Comparison of ENCODE assay signal across 8 cellular contexts in the genomic region with DNA sequence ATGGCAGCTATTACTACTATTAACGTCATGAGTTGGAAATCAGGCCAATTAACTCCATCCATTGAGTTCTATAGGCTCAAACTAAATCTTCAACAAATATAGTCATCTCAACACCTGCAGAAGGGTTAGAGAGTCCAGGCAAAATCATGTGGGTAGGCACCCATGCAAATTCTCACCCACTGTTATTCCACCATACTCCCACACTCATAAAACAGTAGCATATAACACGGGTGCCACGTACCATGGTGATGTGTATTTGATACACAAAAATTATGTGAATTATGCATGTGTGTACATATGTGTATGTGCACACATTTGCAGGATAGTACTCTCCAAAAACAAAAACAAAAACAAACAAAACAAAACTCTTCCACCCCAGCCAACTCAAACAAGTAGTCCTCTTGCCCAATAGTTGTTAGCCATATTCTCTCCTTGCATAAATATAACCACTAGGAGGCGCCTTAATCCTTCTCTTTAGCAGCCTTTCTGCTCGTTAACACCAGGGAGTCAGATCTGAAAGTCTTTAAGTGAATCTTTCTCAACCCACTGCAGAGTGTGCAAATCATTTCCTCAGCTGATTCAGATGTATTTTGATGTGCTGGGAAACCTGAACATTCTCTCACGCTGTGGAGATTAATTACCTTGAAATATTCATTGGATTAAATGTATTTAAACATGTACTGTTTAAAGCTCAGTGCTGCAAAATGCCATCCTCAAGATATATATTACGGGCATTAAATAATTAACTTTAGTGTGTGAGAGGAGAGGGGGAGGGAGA. TPM values are rescaled to one million over a fixed set of nuclear protein-coding genes. Genes with fewer than 3 reads are reported as not detected.
A peak's percentile ranks its signal among the peaks of the same experiment; 100 is the strongest.
DNase-seq lines count a peak whose midpoint lies in the region; ATAC-seq and TF ChIP-seq lines count a peak whose summit lies in the region.
"Had no signal": no experiment of that assay in that cellular context is flagged by ENCODE, and none has a peak within 500 bp of the region (broad histone marks: within the 10 kb centered on the region; RNA-seq: fewer than 3 reads in every experiment).

No MANE protein-coding gene starts in this region.

- H3K9ac ChIP-seq in PC-3 (ENCODE audit: low read length) (no peak overlapping the region), colonic mucosa (ENCODE audit: low read depth in 2 of 2, low read length in 2 of 2) (no peak overlapping the region), liver (ENCODE audit: low read depth in 1 of 2, low read length in 2 of 2) (no peak overlapping the region)

- TF ChIP-seq CTCF in GM10248 (IDR thresholded peaks at IDR 0.05; ENCODE audit: control extremely low read depth, extremely low read depth, low read depth, missing control alignments) (peak; percentile 70), GM23338 (conservative IDR thresholded peaks at IDR 0.05; ENCODE audit: low read depth in 2 of 2) (peak; percentile 85 to 94), PC-3 (conservative IDR thresholded peaks at IDR 0.05; ENCODE audit: low read depth, low read length) (peak; percentile 82), colonic mucosa (IDR thresholded peaks at IDR 0.05) (peak; percentile 69), liver (IDR thresholded peaks at IDR 0.05; ENCODE audit: low read depth, low read length, missing input control) (peak; percentile 87), uterus (IDR thresholded peaks at IDR 0.05) (peak; percentile 76 to 91 (median 82))

- H3K4me3 ChIP-seq in GM23338 (no peak overlapping the region), PC-3 (ENCODE audit: low read length) (no peak overlapping the region), colonic mucosa (no peak overlapping the region), liver (ENCODE audit: low read depth in 1 of 3, low read length in 3 of 3) (no peak overlapping the region), uterus (no peak overlapping the region)

- TF ChIP-seq RAD21 in liver (IDR thresholded peaks at IDR 0.05) = peak; percentile 98 to 99

- no peaks in the 10 kb centered on the region for H3F3A ChIP-seq in GM23338 (replicated peaks; ENCODE audit: low read depth)
- no peaks in the 10 kb centered on the region for H3F3A ChIP-seq in PC-3 (ENCODE audit: low read length, unreplicated experiment)

- H3K4me1 ChIP-seq in GM23338 (ENCODE audit: insufficient read depth) (no peaks in the 10 kb centered on the region), PC-3 (ENCODE audit: insufficient read depth, low read length) (no peaks in the 10 kb centered on the region), colonic mucosa (no peaks in the 10 kb centered on the region), liver (ENCODE audit: control insufficient read depth in 4 of 4, insufficient read depth in 4 of 4, low read length in 3 of 4) (peaks cover 0 to 2% (median 0%) of the 10 kb centered on the region in 4 donors), uterus (no peaks in the 10 kb centered on the region)

- POLR2A ChIA-PET in GM10248 (lab: Yijun Ruan, JAX) = interaction anchor here (0.6 kb wide), 1 partner anchor 808 kb away, joined by 7 read pairs; no protein-coding TSS in a partner anchor
- POLR2A ChIA-PET in PC-3 (lab: Charles Lee; ENCODE audit: unreplicated experiment) = no interaction called here

- H3K27ac ChIP-seq in GM23338 (ENCODE audit: low read depth) = no peak overlapping the region
- H3K27ac ChIP-seq in PC-3 (ENCODE audit: low read length) = no peak overlapping the region
- H3K27ac ChIP-seq in colonic mucosa = no peak overlapping the region
- H3K27ac ChIP-seq in liver (ENCODE audit: low read depth in 1 of 2, low read length in 2 of 2) = no peak overlapping the region
- H3K27ac ChIP-seq in uterus = no peak overlapping the region

- CTCF ChIA-PET in GM10248 (lab: Yijun Ruan, JAX) (interaction anchor here (0.6 to 4.7 kb wide), 25 partner anchors 8 to 1438 kb away, joined by 3 to 46 read pairs (median 4); partner anchors contain the start of genes COPB2 and RBP2), PC-3 (lab: Charles Lee) (interaction anchor here (0.6 kb wide), 1 partner anchor 37 kb away, joined by 5 read pairs; no protein-coding TSS in a partner anchor)

- no peaks in the 10 kb centered on the region for H4K20me1 ChIP-seq in GM23338 (replicated peaks; ENCODE audit: insufficient read depth)
- H4K20me1 ChIP-seq in PC-3 (ENCODE audit: low read length) = no peaks in the 10 kb centered on the region

- H3K79me2 ChIP-seq in GM23338 (replicated peaks; ENCODE audit: insufficient read depth) (no peaks in the 10 kb centered on the region), PC-3 (ENCODE audit: low read length) (no peaks in the 10 kb centered on the region)

- intact Hi-C loops in PC-3 (cut with micrococcal nuclease) = loop anchor here (1.0 to 10.0 kb wide), 2 partner anchors 135 to 1437 kb away; no protein-coding TSS in a partner anchor
- intact Hi-C loops in colonic mucosa (cut with DNase I) = loop anchor here (2.0 to 5.0 kb wide), 2 partner anchors 135 to 1435 kb away; no protein-coding TSS in a partner anchor
- intact Hi-C loops in uterus (cut with DNase I; ENCODE audit: low total_unique reads) = loop anchor here (10.0 kb wide), 1 partner anchor 137 kb away; no protein-coding TSS in a partner anchor

- H3K27ac Mint-ChIP-seq in GM23338 = no peak overlapping the region
- H3K27ac Mint-ChIP-seq: stimulated activated naive CD8-positive, alpha-beta T cell treated with anti-CD3 and anti-CD28 coated beads, Interleukin-15, Interleukin-2, amounts not matched to agents 100 ng/mL and 50 ng/mL, for 24 hours had no signal

- no peaks in the 10 kb centered on the region for H3K9me3 Mint-ChIP-seq in GM23338
- H3K9me3 Mint-ChIP-seq: stimulated activated naive CD8-positive, alpha-beta T cell treated with anti-CD3 and anti-CD28 coated beads, Interleukin-15, Interleukin-2, amounts not matched to agents 100 ng/mL and 50 ng/mL, for 24 hours had no signal

- H3K4me1 Mint-ChIP-seq in GM23338 = 0 out of 3 replicates have a peak, but pooled peaks cover 4% of the 10 kb centered on the region

- WGBS in liver = 62% methylated on average over 7 of the region's 7 CpGs

- no TSS peak for BruUV-seq in PC-3 (replicated peaks; lab: Mats Ljungman, UMichigan)

- H3K27me3 Mint-ChIP-seq in GM23338 (ENCODE audit: insufficient read depth, low read depth, poor library complexity) = peaks cover 2% of the 10 kb centered on the region
- H3K27me3 Mint-ChIP-seq: stimulated activated naive CD8-positive, alpha-beta T cell treated with anti-CD3 and anti-CD28 coated beads, Interleukin-15, Interleukin-2, amounts not matched to agents 100 ng/mL and 50 ng/mL, for 24 hours had no signal

- DNase-seq in GM10248 (ENCODE audit: extremely low spot score) (peak; percentile 62), GM23338 (ENCODE audit: low spot score) (peak; percentile 94), M059J (ENCODE audit: low read depth) (peak; percentile 81), PC-3 (peak; percentile 80), colonic mucosa (no peak), uterus (peak in 1 of 2 donors; percentile 22)

- H3K36me3 Mint-ChIP-seq in GM23338 (ENCODE audit: low read depth) = no peaks in the 10 kb centered on the region

- H2AFZ ChIP-seq in GM23338 (no peak overlapping the region), PC-3 (ENCODE audit: low read length) (no peak overlapping the region)

- ATAC-seq in GM23338 (peak; percentile 85), PC-3 (peak; percentile 62)

- TF ChIP-seq POLR2A in uterus (IDR thresholded peaks at IDR 0.05) = no peak

- H3K36me3 ChIP-seq in GM23338 (ENCODE audit: insufficient read depth) (no peaks in the 10 kb centered on the region), PC-3 (ENCODE audit: low read depth, low read length) (no peaks in the 10 kb centered on the region), colonic mucosa (no peaks in the 10 kb centered on the region), liver (ENCODE audit: control insufficient read depth in 4 of 4, insufficient read depth in 3 of 4, low read depth in 1 of 4, low read length in 3 of 4) (peaks cover 0 to 7% (median 1%) of the 10 kb centered on the region in 4 donors), uterus (no peaks in the 10 kb centered on the region)

- H3K4me2 ChIP-seq in GM23338 (no peak overlapping the region), PC-3 (ENCODE audit: low read length) (no peak overlapping the region)

- H3K9me2 ChIP-seq in GM23338 (ENCODE audit: insufficient read depth) (no peaks in the 10 kb centered on the region), PC-3 (replicated peaks; ENCODE audit: low read length) (no peaks in the 10 kb centered on the region)

- H3K9me3 ChIP-seq in PC-3 (ENCODE audit: low read length) = no peaks in the 10 kb centered on the region
- no peaks in the 10 kb centered on the region for H3K9me3 ChIP-seq in colonic mucosa
- H3K9me3 ChIP-seq in liver (ENCODE audit: control insufficient read depth in 4 of 4, low read length in 3 of 4) = no peaks in the 10 kb centered on the region
- no peaks in the 10 kb centered on the region for H3K9me3 ChIP-seq in uterus

- H3K4me3 Mint-ChIP-seq in GM23338 = no peak overlapping the region
- H3K4me3 Mint-ChIP-seq: stimulated activated naive CD8-positive, alpha-beta T cell treated with anti-CD3 and anti-CD28 coated beads, Interleukin-15, Interleukin-2, amounts not matched to agents 100 ng/mL and 50 ng/mL, for 24 hours had no signal

- H3K27me3 ChIP-seq in GM23338 (ENCODE audit: insufficient read depth) (no peaks in the 10 kb centered on the region), PC-3 (ENCODE audit: low read length) (no peaks in the 10 kb centered on the region), colonic mucosa (no peaks in the 10 kb centered on the region), liver (ENCODE audit: control insufficient read depth in 4 of 4, insufficient read depth in 4 of 4, low read length in 3 of 4) (no peaks in the 10 kb centered on the region), uterus (no peaks in the 10 kb centered on the region)

TF ChIP-seq in liver, 16 proteins besides CTCF, POLR2A, EP300 and RAD21 (continues in another document):
- TF ChIP-seq SP1 (IDR thresholded peaks at IDR 0.05) = no peak
- TF ChIP-seq GABPA (IDR thresholded peaks at IDR 0.05 in 1 of 2, conservative IDR thresholded peaks at IDR 0.05 in 1 of 2) = no peak

RNA-seq across cellular contexts. Expression of gene COPB2, which starts 38.0 kb away (rescaled TPM):
- total RNA-seq in GM23338 (2014; rRNA removed; shearing (Covaris generic)) = 83.3 and 89.1 TPM in 2 replicates
- polyA plus RNA-seq in GM23338 (2016; fragmentation: Nextera tagmentation; extraction: Ambion mirVana) (45.7 and 48.2 TPM in 2 replicates), liver (10 to 100 TPM; 45.4 to 52.7 TPM)
- 246 and 350 TPM in 2 replicates for total RNA-seq in M059J (2014; rRNA removed; shearing (Covaris generic))
- total RNA-seq in PC-3 (2014; rRNA removed) (78.8 and 95.8 TPM in 2 replicates), colonic mucosa (100 to 1,000 TPM; 153 to 162 TPM), liver (100 to 1,000 TPM in 1 of 2 donors, 10 to 100 TPM in 1; 91.3 to 145 TPM), uterus (100 to 1,000 TPM in 2 of 4 donors, 10 to 100 TPM in 2; 50.3 to 204 (median 86.5) TPM)

RNA-seq across cellular contexts. Expression of gene RBP2, which starts 48.8 kb away (rescaled TPM):
- total RNA-seq in GM23338 (2014; rRNA removed; shearing (Covaris generic)) = not detected in 2 replicates
- polyA plus RNA-seq in GM23338 (2016; fragmentation: Nextera tagmentation; extraction: Ambion mirVana) = not detected in 2 replicates
- total RNA-seq in M059J (2014; rRNA removed; shearing (Covaris generic)) = not detected in 2 replicates
- not detected in 2 replicates for total RNA-seq in PC-3 (2014; rRNA removed)
- total RNA-seq in colonic mucosa = 1 to 10 TPM; 1.4 to 3.1 TPM
- under 1 TPM in 1 of 2 donors, not detected in 1; 0.79 TPM for total RNA-seq in liver
- not detected for polyA plus RNA-seq in liver
- total RNA-seq in uterus = not detected
